ENCODE assay signal across 16 cellular contexts in the genomic region with DNA sequence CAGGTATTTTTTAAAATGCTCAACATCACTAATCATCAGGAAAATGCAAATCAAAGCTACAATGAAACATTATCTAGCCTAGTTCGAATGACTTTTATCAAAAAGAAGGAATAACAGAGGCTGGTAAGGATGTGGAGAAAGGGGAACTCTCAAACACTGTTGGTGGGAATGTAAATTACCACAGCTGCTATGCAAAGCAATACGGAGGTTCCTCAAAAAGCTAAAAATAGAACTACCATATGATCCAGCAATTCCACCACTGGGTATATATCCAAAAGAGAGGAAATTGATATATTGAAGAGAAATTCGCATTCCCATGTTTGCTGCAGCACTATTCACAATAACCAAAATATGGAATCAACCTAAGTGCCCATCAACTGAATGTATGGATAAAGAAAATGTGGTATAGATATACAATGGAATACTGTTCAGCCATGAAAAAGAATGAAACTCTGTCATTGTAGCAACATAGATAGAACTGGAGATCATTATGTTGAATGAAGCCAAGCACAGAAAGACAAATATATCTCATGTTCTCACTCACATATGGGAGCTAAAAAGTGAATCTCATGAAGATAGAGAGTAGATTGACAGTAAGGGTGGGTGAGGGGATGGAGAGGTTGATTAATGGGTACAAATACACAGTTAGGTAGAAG.
"Had no signal": no experiment of that assay in that cellular context is flagged by ENCODE, and none has a peak within 500 bp of the region (broad histone marks: within the 10 kb centered on the region; RNA-seq: fewer than 3 reads in every experiment).

No MANE protein-coding gene starts in this region.

- H3K27ac ChIP-seq: breast epithelium, epithelial cell of prostate, tibial artery had no signal

- H3K36me3 ChIP-seq: breast epithelium, tibial artery had no signal

- ATAC-seq: effector memory CD8-positive, alpha-beta T cell; natural killer cell treated with Interleukin-12 subunit alpha and Interleukin-12 subunit beta and Interleukin-15 and Interleukin-18, amount 100 ng/mL, for 72 hours; stimulated activated memory B cell treated with anti-CD40 and anti-IgM and Interleukin-4, amounts not matched to agents 10 μg/mL and 1 μg/mL and 100 μg/mL, for 72 hours had no signal

- DNase-seq: activated CD4-positive, alpha-beta T cell treated with anti-CD3 and anti-CD28 coated beads, Interleukin-2, amount 50 U/mL, for 1 hour; activated naive CD4-positive, alpha-beta T cell; activated naive CD8-positive, alpha-beta T cell treated with anti-CD3 and anti-CD28 coated beads, Interleukin-2, amount 10 ng/mL, durations not matched to agents 7 days and 5 days; anterior cingulate cortex; cerebellar nuclear complex; dermis blood vessel endothelial cell; effector memory CD8-positive, alpha-beta T cell; foreskin melanocyte; kidney glomerular epithelial cell; nucleus accumbens; posterior cingulate gyrus; tibial artery had no signal

- H3K27me3 ChIP-seq: breast epithelium, tibial artery had no signal

- H3K4me3 ChIP-seq: breast epithelium, tibial artery had no signal
